In genomic region chr9:112180387-112180881, GRCh38 we compare ENCODE assay signal across 8 cellular contexts. TPM values are rescaled to one million over a fixed set of nuclear protein-coding genes. Genes with fewer than 3 reads are reported as not detected.
A peak's percentile ranks its signal among the peaks of the same experiment; 100 is the strongest.
DNase-seq lines count a peak whose midpoint lies in the region; TF ChIP-seq lines count a peak whose summit lies in the region.

No MANE protein-coding gene starts in this region.

- H3K36me3 ChIP-seq in A673 (ENCODE audit: insufficient read depth, low read length, poor library complexity, severe bottlenecking): no peaks in the 10 kb centered on the region

- intact Hi-C loops in A673 (cut with micrococcal nuclease; ENCODE audit: unreplicated experiment): no loop called here

- POLR2A ChIA-PET in A673 (lab: Charles Lee; ENCODE audit: low non-redundant PET): no interaction called here

- BruUV-seq in A673 (replicated peaks; lab: Mats Ljungman, UMichigan): no TSS peak

- no peaks in the 10 kb centered on the region for H3K27me3 ChIP-seq in A673 (replicated peaks; ENCODE audit: insufficient read depth, low read depth, low read length, poor library complexity)

- no peak overlapping the region for H3K27ac ChIP-seq in A673 (ENCODE audit: low read depth, low read length, poor library complexity, severe bottlenecking)

- no peak overlapping the region for H3K4me3 ChIP-seq in A673 (ENCODE audit: low read depth, low read length, poor library complexity, severe bottlenecking)

- peaks cover 11% of the 10 kb centered on the region for H3K4me1 ChIP-seq in A673 (ENCODE audit: insufficient read depth, low read length, poor library complexity, severe bottlenecking)

- CTCF ChIA-PET in A673 (lab: Charles Lee): no interaction called here

- TF ChIP-seq CTCF in A673 (conservative IDR thresholded peaks at IDR 0.05; ENCODE audit: low read depth, low read length): no peak

- DNase-seq in SIG-M5 treated with dmso at 0.1 percent for 504 hours (lab: John Stamatoyannopoulos, UW; ENCODE audit: unreplicated experiment) (peak; percentile 25), SIG-M5 (lab: John Stamatoyannopoulos, UW) (no peak), RPMI7951 (ENCODE audit: low read depth) (peak; percentile 76), astrocyte of the hippocampus (ENCODE audit: low read depth, low spot score) (peak; percentile 38), A673 (ENCODE audit: low spot score) (no peak), GM19240 (ENCODE audit: insufficient read length, low spot score) (no peak), occipital lobe (lab: John Stamatoyannopoulos, UW) (no peak)
- DNase-seq in stimulated activated CD4-positive, alpha-beta T cell treated with anti-CD3 and anti-CD28 coated beads, Interleukin-4, amount 100 ng/mL, for 48 hours (ENCODE audit: low read depth in 2 of 2): peak; percentile 12 to 26

- H3K9me3 ChIP-seq in A673 (ENCODE audit: low read depth, low read length, poor library complexity, severe bottlenecking): peaks cover 6% of the 10 kb centered on the region

RNA-seq across cellular contexts. Expression of gene SUSD1, which starts 5.3 kb away (rescaled TPM):
- 2.9 and 3.4 TPM in 2 replicates for total RNA-seq in RPMI7951 (2014; rRNA removed; shearing (Covaris generic))
- 14.9 and 15.5 TPM in 2 replicates for total RNA-seq in A673 (2021)
- 44.1 TPM for total RNA-seq in occipital lobe

Comparison
In these comparisons a context has a peak if more than half of its experiments do, and no peak if none do; other contexts are left out.
1. DNase-seq: peak in SIG-M5 treated with dmso at 0.1 percent for 504 hours (single experiment), RPMI7951 (single experiment), astrocyte of the hippocampus (single experiment) and stimulated activated CD4-positive, alpha-beta T cell treated with anti-CD3 and anti-CD28 coated beads, Interleukin-4, amount 100 ng/mL, for 48 hours (2 of 2); none in SIG-M5 (single experiment), A673 (single experiment), GM19240 (single experiment) and occipital lobe (single experiment).